8 cellular contexts compared by ENCODE assay signal in the genomic region with DNA sequence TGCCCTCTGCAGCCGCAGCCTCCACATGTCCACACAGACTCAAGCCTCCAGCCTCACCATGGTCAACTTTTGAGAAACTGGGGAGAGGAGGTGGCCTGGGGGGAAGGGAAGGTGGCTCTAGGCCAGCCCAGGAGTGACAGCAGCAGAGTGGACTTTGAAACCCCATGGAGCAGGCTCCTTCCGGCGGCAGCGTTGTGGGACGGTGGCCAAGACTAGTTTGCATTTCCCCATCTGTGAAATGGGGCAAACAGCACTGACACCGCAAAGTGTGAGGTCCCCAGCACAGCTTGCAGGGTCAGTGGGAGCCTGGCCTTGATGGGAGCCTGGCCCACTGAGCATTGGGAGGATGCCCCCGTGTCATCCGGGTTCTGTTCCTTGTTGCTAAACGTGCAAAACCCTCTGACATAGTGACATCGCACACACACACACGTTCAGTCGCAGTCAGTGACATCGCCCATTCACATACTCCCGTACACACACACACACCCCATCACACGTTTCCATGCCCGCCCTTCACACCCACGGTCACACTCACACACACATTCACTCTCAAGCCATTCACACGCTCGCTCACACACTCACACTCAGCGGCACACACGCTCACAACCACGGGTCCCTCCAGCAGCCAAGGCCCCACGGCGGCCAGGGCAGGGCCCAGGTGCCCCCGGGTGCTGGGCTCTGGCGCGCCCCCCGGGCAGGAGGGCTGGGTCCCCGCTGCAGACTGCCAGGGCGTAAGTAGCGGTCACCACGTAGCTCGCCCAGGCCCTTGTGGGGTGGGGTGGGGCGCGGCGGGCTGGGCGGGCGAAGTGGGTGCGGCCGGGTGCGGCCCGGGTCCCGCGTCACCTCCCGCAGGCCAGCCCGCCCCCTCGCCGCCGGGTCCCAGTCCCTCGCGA. TPM values are rescaled to one million over a fixed set of nuclear protein-coding genes. Genes with fewer than 3 reads are reported as not detected.
A peak's percentile ranks its signal among the peaks of the same experiment; 100 is the strongest.
DNase-seq lines count a peak whose midpoint lies in the region; ATAC-seq and TF ChIP-seq lines count a peak whose summit lies in the region.

No MANE protein-coding gene starts in this region.

- H3K4me1 ChIP-seq in SK-N-SH (ENCODE audit: control insufficient read depth in 1 of 2, insufficient read depth in 2 of 2, low read depth in 1 of 2, low read length in 1 of 2): peaks cover 0 to 6% of the 10 kb centered on the region in 2 experiments; a peak in 1 of 4 replicates

- peak overlapping the region; percentile 34 to 36; a peak in 2 of 4 replicates for H3K27ac ChIP-seq in SK-N-SH (ENCODE audit: low read depth in 2 of 2, low read length in 1 of 2)

- no peaks in the 10 kb centered on the region for H3K27me3 ChIP-seq in SK-N-SH (ENCODE audit: insufficient read depth)

- no peaks in the 10 kb centered on the region for H3K9me3 ChIP-seq in SK-N-SH

- no peaks in the 10 kb centered on the region for H3F3A ChIP-seq in SK-N-SH (replicated peaks; ENCODE audit: insufficient read depth)

- WGBS in SK-N-SH (ENCODE audit: low lambda C conversion rate): 5% methylated on average over 11 of the region's 51 CpGs

- no peak for TF ChIP-seq RAD21 in SK-N-SH (IDR thresholded peaks at IDR 0.05; ENCODE audit: low read length)

- DNase-seq in 8988T (peak; percentile 63), SK-N-SH (no peak), cardiac fibroblast (ENCODE audit: low read depth in 2 of 2) (peak; percentile 43 to 49), kidney tubule cell (ENCODE audit: low spot score) (peak; percentile 38)
- peak; percentile 41 for DNase-seq in stimulated activated CD4-positive, alpha-beta T cell treated with anti-CD3 and anti-CD28 coated beads, Interleukin-4, amount 100 ng/mL, for 24 hours

- H3K79me2 ChIP-seq in SK-N-SH (ENCODE audit: insufficient read depth): peaks cover 54% of the 10 kb centered on the region

- H3K4me2 ChIP-seq in SK-N-SH: peak overlapping the region; percentile 82

- peak; percentile 42 for ATAC-seq in GM18867 (IDR thresholded peaks at IDR 0.05; ENCODE audit: unreplicated experiment)
- peak; percentile 33 for ATAC-seq in HG03108 (IDR thresholded peaks at IDR 0.05; ENCODE audit: unreplicated experiment)
- ATAC-seq in HG03378 (IDR thresholded peaks at IDR 0.05; ENCODE audit: unreplicated experiment): no peak

- TF ChIP-seq CTCF in SK-N-SH (IDR thresholded peaks at IDR 0.05) (no peak), cardiac fibroblast (IDR thresholded peaks at IDR 0.05; ENCODE audit: low read depth, low read length) (no peak)

- no peak overlapping the region for H2AFZ ChIP-seq in SK-N-SH (ENCODE audit: low read depth)

- no peak for TF ChIP-seq EP300 in SK-N-SH (IDR thresholded peaks at IDR 0.05; ENCODE audit: borderline replicate concordance in 1 of 2, low read depth in 1 of 2, low read length in 1 of 2)

- H3K36me3 ChIP-seq in SK-N-SH (replicated peaks in 1 of 2; ENCODE audit: control insufficient read depth in 1 of 2, insufficient read depth in 2 of 2, low read length in 1 of 2): no peaks in the 10 kb centered on the region

- H3K9ac ChIP-seq in SK-N-SH: peak overlapping the region; percentile 87

- peak overlapping the region; percentile 72 to 77 for H3K4me3 ChIP-seq in SK-N-SH (ENCODE audit: low read depth in 2 of 2, low read length in 1 of 2)
- H3K4me3 ChIP-seq in cardiac fibroblast (replicated peaks in 1 of 2; ENCODE audit: low read depth in 2 of 2, low read length in 2 of 2): peak overlapping the region; percentile 69 to 97

- POLR2A ChIA-PET in SK-N-SH (lab: Yijun Ruan, JAX): interaction anchor here (0.5 to 1.3 kb wide), 4 partner anchors 11 to 34 kb away, joined by 3 to 6 read pairs (median 4); a partner anchor contains a TSS

- CTCF ChIA-PET in SK-N-SH (lab: Yijun Ruan, JAX): interaction anchor here (1.1 to 1.2 kb wide), 2 partner anchors 12 to 13 kb away, joined by 3 to 5 read pairs; no protein-coding TSS in a partner anchor

- no peaks in the 10 kb centered on the region for H3K9me2 ChIP-seq in SK-N-SH

- H4K20me1 ChIP-seq in SK-N-SH (ENCODE audit: insufficient read depth): peaks cover 6% of the 10 kb centered on the region; the same call in 1 of the 2 replicates

TF ChIP-seq in SK-N-SH, 30 proteins besides CTCF, POLR2A, EP300 and RAD21:
- no peak for TF ChIP-seq MEF2A (IDR thresholded peaks at IDR 0.05; ENCODE audit: borderline replicate concordance, low read depth)
- TF ChIP-seq MXI1 (IDR thresholded peaks at IDR 0.05; ENCODE audit: low read depth, low read length): peak; percentile 26; the same call in 1 of the 2 replicates

RNA-seq across cellular contexts. Expression of a gene that starts 0.6 kb away (rescaled TPM):
- polyA plus RNA-seq in SK-N-SH (2012; rRNA removed): 86.8 and 106 TPM in 2 replicates
- 56.6 and 75.2 TPM in 2 replicates for polyA plus RNA-seq in SK-N-SH (2012; cell fraction: cytosol; rRNA removed)
- polyA plus RNA-seq in SK-N-SH (2012; cell fraction: nucleus; rRNA removed): 58.9 and 65.5 TPM in 2 replicates

RNA-seq across cellular contexts. Expression of a gene that starts 8.2 kb away (rescaled TPM):
- not detected in 2 replicates for polyA plus RNA-seq in SK-N-SH (2012; rRNA removed)
- not detected in 2 replicates for polyA plus RNA-seq in SK-N-SH (2012; cell fraction: cytosol; rRNA removed)
- polyA plus RNA-seq in SK-N-SH (2012; cell fraction: nucleus; rRNA removed): 0.07 TPM in 1 of 2 replicates, not detected in the other

RNA-seq across cellular contexts. Expression of a gene that starts 33.9 kb away (rescaled TPM):
- 18.8 and 21.6 TPM in 2 replicates for polyA plus RNA-seq in SK-N-SH (2012; rRNA removed)
- 13.3 and 16.1 TPM in 2 replicates for polyA plus RNA-seq in SK-N-SH (2012; cell fraction: cytosol; rRNA removed)
- polyA plus RNA-seq in SK-N-SH (2012; cell fraction: nucleus; rRNA removed): 29.7 and 30.3 TPM in 2 replicates
